Comparison of ENCODE assay signal across 8 cellular contexts in genomic region chr3:182682263-182683229, GRCh38.
A peak's percentile ranks its signal among the peaks of the same experiment; 100 is the strongest.
DNase-seq lines count a peak whose midpoint lies in the region; TF ChIP-seq lines count a peak whose summit lies in the region.

No MANE protein-coding gene starts in this region.

- H3K36me3 ChIP-seq in H7 (replicated peaks; ENCODE audit: control insufficient read depth, insufficient read depth, low read length) = no peaks in the 10 kb centered on the region
- no peaks in the 10 kb centered on the region for H3K36me3 ChIP-seq in WERI-Rb-1

- H3K27me3 ChIP-seq in H7 (ENCODE audit: control insufficient read depth, insufficient read depth, low read length) = no peaks in the 10 kb centered on the region
- peaks cover 77% of the 10 kb centered on the region for H3K27me3 ChIP-seq in WERI-Rb-1 (ENCODE audit: insufficient read depth, low read depth, severe bottlenecking)

- H3K27ac ChIP-seq in WERI-Rb-1 = no peak overlapping the region
- H3K27ac ChIP-seq in caudate nucleus (ENCODE audit: low read depth, low read length) = peak overlapping the region; percentile 72

- peak overlapping the region; percentile 77 for H3K4me3 ChIP-seq in GM12865 (ENCODE audit: low read depth, low read length)
- H3K4me3 ChIP-seq in H7 (ENCODE audit: insufficient read depth, low read depth, low read length) = peak overlapping the region; percentile 50
- H3K4me3 ChIP-seq in WERI-Rb-1 (ENCODE audit: low read depth, low read length) = peak overlapping the region; percentile 55

- DNase-seq in GM12865 (ENCODE audit: low read depth) (peak; percentile 84), H7 (peak; percentile 85), M059J (ENCODE audit: low read depth) (peak; percentile 44), WERI-Rb-1 (peak; percentile 51), caudate nucleus (lab: John Stamatoyannopoulos, UW) (peak in 52 of 61 donors; percentile 4 to 66 (median 33)), kidney tubule cell (ENCODE audit: low spot score) (peak; percentile 55), GOT3 (lab: John Stamatoyannopoulos, UW) (no peak)
- peak; percentile 61 for DNase-seq in stimulated activated CD4-positive, alpha-beta T cell treated with anti-CD3 and anti-CD28 coated beads, Interleukin-4, amount 100 ng/mL, for 1 hour

- peak; percentile 12 for TF ChIP-seq CTCF in GM12865 (IDR thresholded peaks at IDR 0.05; ENCODE audit: insufficient read depth, low read depth, low read length, missing control alignments)
- peak; percentile 25; the same call in 1 of the 2 replicates for TF ChIP-seq CTCF in WERI-Rb-1 (IDR thresholded peaks at IDR 0.05; ENCODE audit: low read depth, low read length)

- peaks cover 2% of the 10 kb centered on the region for H3K9me3 ChIP-seq in WERI-Rb-1 (ENCODE audit: severe bottlenecking)
